In the genomic region with DNA sequence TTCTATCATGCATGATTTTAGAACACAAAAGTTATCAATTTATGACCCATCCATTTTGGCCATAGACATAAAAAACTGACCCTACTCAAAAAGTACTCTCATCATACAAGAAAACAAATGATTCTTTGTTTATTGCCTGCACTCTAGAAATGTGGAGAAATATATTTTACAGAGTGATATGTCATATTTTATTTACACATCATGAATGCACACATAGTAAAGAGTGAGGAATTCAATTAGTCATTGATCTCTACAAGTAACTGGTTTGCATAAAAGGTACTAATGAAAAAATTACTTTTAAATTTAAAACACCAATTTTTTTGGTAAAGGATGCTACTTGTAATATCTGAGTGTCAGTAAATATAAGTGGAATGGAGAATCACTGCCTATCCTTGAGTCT, we compare ENCODE assay signal across 9 cellular contexts.
"Had no signal": no experiment of that assay in that cellular context is flagged by ENCODE, and none has a peak within 500 bp of the region (broad histone marks: within the 10 kb centered on the region; RNA-seq: fewer than 3 reads in every experiment).

No MANE protein-coding gene starts in this region.

- H3K9ac ChIP-seq: GM23248 had no signal

- H3K27ac ChIP-seq: GM23248 had no signal

- H3K9me3 ChIP-seq: HAP-1 had no signal

- ATAC-seq: HCT116, K562 had no signal

- H3K36me3 ChIP-seq: HAP-1 had no signal

- H3K4me1 ChIP-seq: HAP-1 had no signal

- H3K4me3 ChIP-seq: GM23248, HAP-1, K562 had no signal

- DNase-seq: GM23248, GOT3, H7, HFFc6, IMR-90 had no signal

- FAIRE-seq: HTR-8/SVneo, K562 had no signal

- H2AFZ ChIP-seq: GM23248 had no signal
